Comparison of ENCODE assay signal across 9 cellular contexts in genomic region chr1:213564215-213564659, GRCh38.
DNase-seq lines count a peak whose midpoint lies in the region; ATAC-seq, FAIRE-seq and TF ChIP-seq lines count a peak whose summit lies in the region.
"Had no signal": no experiment of that assay in that cellular context is flagged by ENCODE, and none has a peak within 500 bp of the region (broad histone marks: within the 10 kb centered on the region; RNA-seq: fewer than 3 reads in every experiment).

No MANE protein-coding gene starts in this region.

- H3K4me2 ChIP-seq in endothelial cell of umbilical vein (ENCODE audit: insufficient read depth, low read length), result no peak overlapping the region

- no peak for TF ChIP-seq POLR2A in breast epithelium (IDR thresholded peaks at IDR 0.05)
- TF ChIP-seq POLR2A in endothelial cell of umbilical vein (IDR thresholded peaks at IDR 0.05; ENCODE audit: low read depth, low read length), result no peak
- TF ChIP-seq POLR2A in GM18505 (IDR thresholded peaks at IDR 0.05; ENCODE audit: borderline replicate concordance, extremely low read depth, insufficient read depth, insufficient read length), result no peak

- dilution Hi-C loops in endothelial cell of umbilical vein (cut with MboI; ENCODE audit: extremely low pct_ligation_motif_present, low sequenced_read_pairs), result no loop called here

- no peak overlapping the region for H3K9ac ChIP-seq in endothelial cell of umbilical vein (replicated peaks; ENCODE audit: extremely low read depth, insufficient read depth, low read length)

- no TSS peak for BruUV-seq in MCF 10A (replicated peaks; lab: Mats Ljungman, UMichigan)
- no TSS peak for BruUV-seq in endothelial cell of umbilical vein (replicated peaks; lab: Mats Ljungman, UMichigan)

- no peaks in the 10 kb centered on the region for H4K20me1 ChIP-seq in endothelial cell of umbilical vein (replicated peaks; ENCODE audit: control insufficient read depth, extremely low read depth, insufficient read depth, low read length)

- POLR2A ChIA-PET in MCF 10A (lab: Yijun Ruan, JAX), result no interaction called here
- POLR2A ChIA-PET in endothelial cell of umbilical vein (lab: Charles Lee), result no interaction called here

- H2AFZ ChIP-seq in endothelial cell of umbilical vein (ENCODE audit: low read depth, low read length), result no peak overlapping the region

- peaks cover 0 to 26% of the 10 kb centered on the region in 2 donors for H3K9me3 ChIP-seq in breast epithelium
- H3K9me3 ChIP-seq in endothelial cell of umbilical vein (replicated peaks; ENCODE audit: control insufficient read depth, insufficient read depth, low read length), result no peaks in the 10 kb centered on the region

- ATAC-seq in GM18505 (IDR thresholded peaks at IDR 0.05; ENCODE audit: unreplicated experiment), result no peak

- H3K27me3 Mint-ChIP-seq in MCF 10A (ENCODE audit: insufficient read depth, unreplicated experiment) (peaks cover 17% of the 10 kb centered on the region), type B pancreatic cell (no peaks in the 10 kb centered on the region)

- H3K36me3 Mint-ChIP-seq in MCF 10A (ENCODE audit: insufficient read depth, unreplicated experiment), result no peaks in the 10 kb centered on the region
- H3K36me3 Mint-ChIP-seq in type B pancreatic cell, result peaks cover 6% of the 10 kb centered on the region

- H3K4me3 ChIP-seq in breast epithelium (no peak overlapping the region), endothelial cell of umbilical vein (replicated peaks in 1 of 3; ENCODE audit: insufficient read depth in 1 of 3, low read depth in 1 of 3, low read length in 3 of 3) (no peak overlapping the region)

- H3K4me1 ChIP-seq in breast epithelium (no peaks in the 10 kb centered on the region), endothelial cell of umbilical vein (ENCODE audit: control insufficient read depth, extremely low read depth, insufficient read depth, low read length) (no peaks in the 10 kb centered on the region)

- peak; percentile 46 for TF ChIP-seq CTCF in MCF 10A (IDR thresholded peaks at IDR 0.05; ENCODE audit: unreplicated experiment)
- no peak for TF ChIP-seq CTCF in breast epithelium (IDR thresholded peaks at IDR 0.05)
- TF ChIP-seq CTCF in endothelial cell of umbilical vein (IDR thresholded peaks at IDR 0.05; ENCODE audit: extremely low read depth in 1 of 2, insufficient read depth in 1 of 2, low read depth in 1 of 2, low read length in 2 of 2), result peak; percentile 40 to 52
- peak; percentile 58 for TF ChIP-seq CTCF in type B pancreatic cell (conservative IDR thresholded peaks at IDR 0.05)

- H3K27ac ChIP-seq in breast epithelium (no peak overlapping the region), endothelial cell of umbilical vein (ENCODE audit: insufficient read depth, low read depth, low read length) (no peak overlapping the region)

- H3K79me2 ChIP-seq in endothelial cell of umbilical vein (ENCODE audit: control insufficient read depth, insufficient read depth, low read length), result no peaks in the 10 kb centered on the region

- no peak overlapping the region for H3K27ac Mint-ChIP-seq in MCF 10A (ENCODE audit: low read depth, unreplicated experiment)
- H3K27ac Mint-ChIP-seq in type B pancreatic cell, result no peak overlapping the region

- H3K9me3 Mint-ChIP-seq in MCF 10A (ENCODE audit: unreplicated experiment), result peaks cover 7% of the 10 kb centered on the region
- peaks cover 8% of the 10 kb centered on the region for H3K9me3 Mint-ChIP-seq in type B pancreatic cell

- H3K4me1 Mint-ChIP-seq in MCF 10A (ENCODE audit: insufficient read depth, unreplicated experiment), result no peaks in the 10 kb centered on the region
- H3K4me1 Mint-ChIP-seq in type B pancreatic cell (ENCODE audit: unreplicated experiment), result no peaks in the 10 kb centered on the region

- CTCF ChIA-PET in MCF 10A (lab: Yijun Ruan, JAX), result interaction anchor here (0.6 to 1.1 kb wide), 6 partner anchors 15 to 649 kb away, joined by 3 to 4 read pairs (median 3); no protein-coding TSS in a partner anchor
- CTCF ChIA-PET in endothelial cell of umbilical vein (lab: Charles Lee), result interaction anchor here (0.7 to 1.8 kb wide), 7 partner anchors 320 to 765 kb away, joined by 3 to 13 read pairs (median 4); no protein-coding TSS in a partner anchor

- intact Hi-C loops in MCF 10A (cut with micrococcal nuclease), result loop anchor here (1.0 to 10.0 kb wide), 3 partner anchors 189 to 559 kb away; no protein-coding TSS in a partner anchor
- intact Hi-C loops in breast epithelium (cut with DNase I; ENCODE audit: low total_unique reads), result no loop called here
- intact Hi-C loops in endothelial cell of umbilical vein (cut with micrococcal nuclease), result loop anchor here (1.0 to 5.0 kb wide), 6 partner anchors 320 to 764 kb away; no protein-coding TSS in a partner anchor

- no peaks in the 10 kb centered on the region for H3K36me3 ChIP-seq in breast epithelium
- no peaks in the 10 kb centered on the region for H3K36me3 ChIP-seq in endothelial cell of umbilical vein (ENCODE audit: control insufficient read depth in 2 of 2, extremely low read depth in 1 of 2, insufficient read depth in 2 of 2, low read length in 2 of 2)

- no peaks in the 10 kb centered on the region for H3K9me1 ChIP-seq in endothelial cell of umbilical vein (replicated peaks; ENCODE audit: control insufficient read depth, extremely low read depth, insufficient read depth, low read length)

- no peaks in the 10 kb centered on the region for H3K27me3 ChIP-seq in breast epithelium
- H3K27me3 ChIP-seq in endothelial cell of umbilical vein (ENCODE audit: control insufficient read depth in 2 of 2, insufficient read depth in 2 of 2, low read length in 2 of 2), result no peaks in the 10 kb centered on the region

- peak; percentile 68 for DNase-seq in MCF 10A (ENCODE audit: unreplicated experiment)
- DNase-seq in breast epithelium (ENCODE audit: low spot score in 2 of 2), result no peak
- DNase-seq in NCI-H82 treated with DMSO at 0.1 percent for 48 hours (lab: John Stamatoyannopoulos, UW; ENCODE audit: unreplicated experiment), result peak; percentile 13
- peak; percentile 51 for DNase-seq in endothelial cell of umbilical vein (ENCODE audit: low read depth, low spot score)
- DNase-seq in type B pancreatic cell (ENCODE audit: extremely low spot score, unreplicated experiment), result no peak
- DNase-seq in H4 (ENCODE audit: low spot score), result no peak
- DNase-seq in mucosa of gallbladder (ENCODE audit: low spot score), result no peak
- DNase-seq: activated naive CD4-positive, alpha-beta T cell treated with anti-CD3 and anti-CD28 coated beads, Interleukin-2, amount 50 U/mL, for 16 hours had no signal

- peak; percentile 55 for FAIRE-seq in endothelial cell of umbilical vein (lab: Jason Lieb, UNC)

- H3K4me3 Mint-ChIP-seq in MCF 10A (ENCODE audit: unreplicated experiment), result no peak overlapping the region
- no peak overlapping the region for H3K4me3 Mint-ChIP-seq in type B pancreatic cell

TF ChIP-seq in endothelial cell of umbilical vein, 7 proteins besides CTCF, POLR2A, EP300 and RAD21:
- no peak for TF ChIP-seq EZH2 (IDR thresholded peaks at IDR 0.05; ENCODE audit: borderline replicate concordance, low read depth, low read length, severe bottlenecking)
- TF ChIP-seq, protein P1, sequence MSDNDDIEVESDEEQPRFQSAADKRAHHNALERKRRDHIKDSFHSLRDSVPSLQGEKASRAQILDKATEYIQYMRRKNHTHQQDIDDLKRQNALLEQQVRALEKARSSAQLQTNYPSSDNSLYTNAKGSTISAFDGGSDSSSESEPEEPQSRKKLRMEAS (IDR thresholded peaks at IDR 0.05; ENCODE audit: insufficient read depth, insufficient read length), result no peak
- no peak for TF ChIP-seq GATA2 (IDR thresholded peaks at IDR 0.05; ENCODE audit: insufficient read depth, insufficient read length, low read depth, low read length)
- no peak for TF ChIP-seq FOS (IDR thresholded peaks at IDR 0.05; ENCODE audit: borderline replicate concordance, insufficient read depth, low read length)
- TF ChIP-seq JUN (IDR thresholded peaks at IDR 0.05; ENCODE audit: borderline replicate concordance, insufficient read depth, insufficient read length, low read depth), result no peak
- no peak for TF ChIP-seq MYC (IDR thresholded peaks at IDR 0.05; ENCODE audit: low read depth, low read length)
- TF ChIP-seq POLR2AphosphoS5 (IDR thresholded peaks at IDR 0.05; ENCODE audit: insufficient read depth, low read depth, low read length), result no peak

Comparison
In these comparisons a context has a peak if more than half of its experiments do, and no peak if none do; other contexts are left out.
1. DNase-seq: peak in MCF 10A (single experiment), NCI-H82 treated with DMSO at 0.1 percent for 48 hours (single experiment) and endothelial cell of umbilical vein (single experiment); none in breast epithelium (0 of 2), type B pancreatic cell (single experiment), H4 (single experiment) and mucosa of gallbladder (single experiment).
2. CTCF ChIP-seq: peak in MCF 10A (single experiment), endothelial cell of umbilical vein (2 of 2) and type B pancreatic cell (single experiment); none in breast epithelium (0 of 3).